Comparison of ENCODE assay signal across 8 cellular contexts in the genomic region with DNA sequence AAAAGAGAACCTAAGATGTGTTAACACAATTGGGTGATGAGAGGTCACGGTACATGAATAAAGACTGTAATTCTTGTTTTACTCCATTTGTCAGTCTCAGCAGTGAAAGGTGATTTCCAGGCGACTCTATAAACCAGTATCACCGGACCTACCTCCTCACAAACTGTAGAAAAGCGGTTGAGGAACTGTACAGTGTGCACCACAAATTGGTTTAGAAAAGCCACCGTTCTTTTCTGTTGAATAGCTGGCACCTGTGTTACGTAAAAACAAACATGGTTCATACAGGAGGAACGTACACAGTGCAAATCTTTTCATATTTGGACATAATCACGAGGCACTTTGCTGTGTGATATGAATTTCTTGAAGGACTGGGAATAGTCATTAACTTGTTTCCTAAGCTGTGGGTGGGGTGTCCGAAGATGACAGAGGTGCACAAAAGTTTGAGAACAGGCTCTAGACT. TPM values are rescaled to one million over a fixed set of nuclear protein-coding genes. Genes with fewer than 3 reads are reported as not detected.
A peak's percentile ranks its signal among the peaks of the same experiment; 100 is the strongest.
DNase-seq lines count a peak whose midpoint lies in the region; ATAC-seq, FAIRE-seq and TF ChIP-seq lines count a peak whose summit lies in the region.

No MANE protein-coding gene starts in this region.

- TF ChIP-seq POLR2A in K562 (conservative IDR thresholded peaks at IDR 0.05) = no peak

- ATAC-seq in GM21528 (IDR thresholded peaks at IDR 0.05; ENCODE audit: low FRiP score, unreplicated experiment) = peak; percentile 37
- peak; percentile 19 for ATAC-seq in K562
- no peak for ATAC-seq in HG03460 (IDR thresholded peaks at IDR 0.05; ENCODE audit: unreplicated experiment)

- H2AFZ ChIP-seq in K562 (ENCODE audit: low read depth, low read length) = peak overlapping the region; percentile 96

- POLR2A ChIA-PET in K562 (lab: Yijun Ruan, JAX) = interaction anchor here (0.6 to 1.5 kb wide), 3 partner anchors 11 to 554 kb away, joined by 3 to 7 read pairs (median 3); partner anchors contain the start of genes NUP37 and PARPBP

- H4K20me1 ChIP-seq in K562 (replicated peaks; ENCODE audit: control insufficient read depth, insufficient read depth, low read length) = no peaks in the 10 kb centered on the region

- H3K27ac ChIP-seq in K562 (ENCODE audit: extremely low read depth, low read depth, low read length) (peak overlapping the region; percentile 70), subcutaneous abdominal adipose tissue (ENCODE audit: low read depth, low read length) (peak overlapping the region; percentile 88)

- H3K4me1 ChIP-seq in K562 (replicated peaks in 1 of 2; ENCODE audit: control insufficient read depth in 2 of 2, insufficient read depth in 2 of 2, low read length in 2 of 2) (peaks cover 0 to 8% of the 10 kb centered on the region in 2 experiments; a peak in 2 of 5 replicates), subcutaneous abdominal adipose tissue (ENCODE audit: control insufficient read depth in 5 of 5, insufficient read depth in 5 of 5, low read length in 5 of 5) (peaks cover 0 to 13% (median 10%) of the 10 kb centered on the region in 5 donors)

- H3K4me3 ChIP-seq in K562 (peak overlapping the region; percentile 71), subcutaneous abdominal adipose tissue (ENCODE audit: low read depth in 1 of 5, low read length in 5 of 5) (peak overlapping the region; percentile 89 to 99 (median 98))

- peak overlapping the region; percentile 96 for H3K4me2 ChIP-seq in K562 (ENCODE audit: insufficient read depth, low read length)

- intact Hi-C loops in K562 (cut with micrococcal nuclease) = no loop called here

- no peak for TF ChIP-seq RAD21 in K562 (CRISPR knock-in tag; conservative IDR thresholded peaks at IDR 0.05 in 1 of 2, IDR thresholded peaks at IDR 0.05 in 1 of 2)

- no peaks in the 10 kb centered on the region for H3K9me3 ChIP-seq in K562 (replicated peaks; ENCODE audit: control insufficient read depth, insufficient read depth, low read depth, low read length)
- H3K9me3 ChIP-seq in subcutaneous abdominal adipose tissue (ENCODE audit: control insufficient read depth in 5 of 5, low read length in 5 of 5) = no peaks in the 10 kb centered on the region

- 5% methylated on average over 9 of the region's 9 CpGs for WGBS in K562 (ENCODE audit: insufficient coverage, low coverage, missing lambda C conversion rate)

- in situ Hi-C loops in KBM-7 (cut with MboI; ENCODE audit: low pct_unique_long_range_greater_than_20kb, low sequenced_read_pairs) (no loop called here), K562 (cut with MboI) (no loop called here)

- BruUV-seq in K562 (replicated peaks; lab: Mats Ljungman, UMichigan) = no TSS peak

- DNase-seq in GM03348 (ENCODE audit: low spot score) = peak; percentile 19
- DNase-seq in KBM-7 = peak; percentile 48
- peak in 2 of 4 experiments; percentile 6 to 7 for DNase-seq in K562 (ENCODE audit: extremely low read depth in 1 of 4, low spot score in 3 of 4)
- DNase-seq in kidney tubule cell (ENCODE audit: low spot score) = peak; percentile 22
- DNase-seq in NCI-H2196 (lab: John Stamatoyannopoulos, UW; ENCODE audit: unreplicated experiment) = no peak

- peaks cover 5% of the 10 kb centered on the region; the same call in 2 of the 3 replicates for H3K79me2 ChIP-seq in K562 (ENCODE audit: control insufficient read depth, insufficient read depth, low read length)

- H3K9ac ChIP-seq in K562 (ENCODE audit: insufficient read depth in 1 of 2, low read depth in 2 of 2, low read length in 2 of 2) = peak overlapping the region; percentile 73 to 88; a peak in 3 of 4 replicates
- peak overlapping the region; percentile 85 to 96 (median 93) for H3K9ac ChIP-seq in subcutaneous abdominal adipose tissue (ENCODE audit: low read length in 5 of 5)

- CTCF ChIA-PET in K562 (lab: Yijun Ruan, JAX; ENCODE audit: low intra/inter-chr PET ratio) = no interaction called here

- no peak for TF ChIP-seq EP300 in K562 (IDR thresholded peaks at IDR 0.05; ENCODE audit: low read length)

- H3K27me3 ChIP-seq in K562 (ENCODE audit: control insufficient read depth in 2 of 2, insufficient read depth in 2 of 2, low read length in 2 of 2) = no peaks in the 10 kb centered on the region
- no peaks in the 10 kb centered on the region for H3K27me3 ChIP-seq in subcutaneous abdominal adipose tissue (ENCODE audit: control insufficient read depth in 5 of 5, insufficient read depth in 4 of 5, low read length in 5 of 5)

- no peak for TF ChIP-seq CTCF in K562 (IDR thresholded peaks at IDR 0.05 in 2 of 3, conservative IDR thresholded peaks at IDR 0.05 in 1 of 3; ENCODE audit: insufficient read depth in 2 of 3, low read depth in 1 of 3, low read length in 3 of 3)

- FAIRE-seq in K562 (lab: Jason Lieb, UNC) = peak; percentile 67

- H3K9me1 ChIP-seq in K562 (ENCODE audit: control insufficient read depth, insufficient read depth, low read length) = no peaks in the 10 kb centered on the region

- H3K36me3 ChIP-seq in K562 (ENCODE audit: control insufficient read depth, insufficient read depth, low read length) (no peaks in the 10 kb centered on the region), subcutaneous abdominal adipose tissue (ENCODE audit: control insufficient read depth in 5 of 5, insufficient read depth in 5 of 5, low read length in 5 of 5) (peaks cover 0 to 13% (median 5%) of the 10 kb centered on the region in 5 donors)

TF ChIP-seq in K562, 482 proteins besides CTCF, POLR2A, EP300 and RAD21 (continues in another document):
- 0 out of 2 replicates have a peak, but pooled peaks have one; percentile 19 for TF ChIP-seq ZNF232 (CRISPR knock-in tag; IDR thresholded peaks at IDR 0.05)

RNA-seq across cellular contexts. Expression of gene WASHC3, which starts 0.7 kb away (rescaled TPM):
- 5.7 and 16.7 TPM in 2 replicates for total RNA-seq in K562 (2011; cell fraction: chromatin; rRNA removed; ENCODE audit: low replicate concordance)
- total RNA-seq in K562 (2011; cell fraction: nucleolus; rRNA removed) = 5.0 and 6.8 TPM in 2 replicates
- 4.5 and 9.2 TPM in 2 replicates for total RNA-seq in K562 (2011; cell fraction: nucleoplasm; rRNA removed)
- total RNA-seq in K562 (2014; rRNA removed) (19.7 and 22.9 TPM in 2 replicates), K562 (2014; rRNA removed; fragmentation: Illumina TruSeq; extraction: Trizol) (27.5 and 33.4 TPM in 2 replicates), K562 (2015; rRNA removed; fragmentation: Illumina TruSeq; extraction: Trizol) (32.1 and 35.1 TPM in 2 replicates), K562 (2021) (14.1 and 14.3 TPM in 2 replicates)
- polyA plus RNA-seq in K562 (2011; rRNA removed) (43.5 and 52.9 TPM in 2 replicates), K562 (2014; fragmentation: Illumina TruSeq; extraction: Trizol) (49.3 and 54.4 TPM in 2 replicates), K562 (2014; fragmentation: Nextera tagmentation; extraction: Ambion mirVana) (10 to 100 TPM; 67.9 to 74.9 TPM), K562 (2014; rRNA removed) (28.3 and 33.8 TPM in 2 replicates)
- 18.9 and 23.4 TPM in 2 replicates for polyA plus RNA-seq in K562 (2011; cell fraction: cytosol; rRNA removed)
- polyA plus RNA-seq in K562 (2011; cell fraction: nucleus; rRNA removed) = 12.5 and 15.6 TPM in 2 replicates
- polyA plus RNA-seq in K562 (2012) = 26.8 and 34.3 TPM in 2 replicates
- polyA minus RNA-seq in K562 (2011; rRNA and poly(A)+ RNA removed) = 23.2 and 27.8 TPM in 2 replicates
- 14.1 and 14.6 TPM in 2 replicates for polyA minus RNA-seq in K562 (2011; cell fraction: cytosol; rRNA and poly(A)+ RNA removed)
- polyA minus RNA-seq in K562 (2011; cell fraction: nucleus; rRNA and poly(A)+ RNA removed) = 7.1 and 15.3 TPM in 2 replicates

RNA-seq across cellular contexts. Expression of gene NUP37, which starts 58.8 kb away (rescaled TPM):
- total RNA-seq in K562 (2011; cell fraction: chromatin; rRNA removed; ENCODE audit: low replicate concordance) = 31.2 and 57.8 TPM in 2 replicates
- total RNA-seq in K562 (2011; cell fraction: nucleolus; rRNA removed) = 12.5 and 13.3 TPM in 2 replicates
- 32.1 and 42.8 TPM in 2 replicates for total RNA-seq in K562 (2011; cell fraction: nucleoplasm; rRNA removed)
- total RNA-seq in K562 (2014; rRNA removed) (68.2 and 72.2 TPM in 2 replicates), K562 (2014; rRNA removed; fragmentation: Illumina TruSeq; extraction: Trizol) (183 and 199 TPM in 2 replicates), K562 (2015; rRNA removed; fragmentation: Illumina TruSeq; extraction: Trizol) (135 and 144 TPM in 2 replicates), K562 (2021) (108 and 111 TPM in 2 replicates)
- polyA plus RNA-seq in K562 (2011; rRNA removed) (184 and 231 TPM in 2 replicates), K562 (2014; fragmentation: Illumina TruSeq; extraction: Trizol) (155 and 170 TPM in 2 replicates), K562 (2014; fragmentation: Nextera tagmentation; extraction: Ambion mirVana) (100 to 1,000 TPM; 355 to 429 TPM), K562 (2014; rRNA removed) (124 and 138 TPM in 2 replicates)
- 46.1 and 98.3 TPM in 2 replicates for polyA plus RNA-seq in K562 (2011; cell fraction: cytosol; rRNA removed)
- 20.3 and 45.3 TPM in 2 replicates for polyA plus RNA-seq in K562 (2011; cell fraction: nucleus; rRNA removed)
- polyA plus RNA-seq in K562 (2012) = 99.8 and 124 TPM in 2 replicates
- 156 and 162 TPM in 2 replicates for polyA minus RNA-seq in K562 (2011; rRNA and poly(A)+ RNA removed)
- 39.5 and 43.5 TPM in 2 replicates for polyA minus RNA-seq in K562 (2011; cell fraction: cytosol; rRNA and poly(A)+ RNA removed)
- polyA minus RNA-seq in K562 (2011; cell fraction: nucleus; rRNA and poly(A)+ RNA removed) = 18.3 and 39.2 TPM in 2 replicates

RNA-seq across cellular contexts. Expression of gene PARPBP, which starts 58.9 kb away (rescaled TPM):
- 36.7 and 128 TPM in 2 replicates for total RNA-seq in K562 (2011; cell fraction: chromatin; rRNA removed; ENCODE audit: low replicate concordance)
- 19.0 and 24.6 TPM in 2 replicates for total RNA-seq in K562 (2011; cell fraction: nucleolus; rRNA removed)
- 40.8 and 65.7 TPM in 2 replicates for total RNA-seq in K562 (2011; cell fraction: nucleoplasm; rRNA removed)
- total RNA-seq in K562 (2014; rRNA removed) (22.5 and 26.1 TPM in 2 replicates), K562 (2014; rRNA removed; fragmentation: Illumina TruSeq; extraction: Trizol) (62.5 and 66.7 TPM in 2 replicates), K562 (2015; rRNA removed; fragmentation: Illumina TruSeq; extraction: Trizol) (48.6 and 50.2 TPM in 2 replicates), K562 (2021) (30.1 and 30.4 TPM in 2 replicates)
- polyA plus RNA-seq in K562 (2011; rRNA removed) (32.3 and 49.0 TPM in 2 replicates), K562 (2014; fragmentation: Illumina TruSeq; extraction: Trizol) (36.0 and 43.4 TPM in 2 replicates), K562 (2014; fragmentation: Nextera tagmentation; extraction: Ambion mirVana) (10 to 100 TPM; 56.2 to 59.1 TPM), K562 (2014; rRNA removed) (29.6 and 30.4 TPM in 2 replicates)
- 4.4 and 11.2 TPM in 2 replicates for polyA plus RNA-seq in K562 (2011; cell fraction: cytosol; rRNA removed)
- polyA plus RNA-seq in K562 (2011; cell fraction: nucleus; rRNA removed) = 32.5 and 42.6 TPM in 2 replicates
- 21.7 and 26.3 TPM in 2 replicates for polyA plus RNA-seq in K562 (2012)
- polyA minus RNA-seq in K562 (2011; rRNA and poly(A)+ RNA removed) = 59.5 and 64.2 TPM in 2 replicates
- polyA minus RNA-seq in K562 (2011; cell fraction: cytosol; rRNA and poly(A)+ RNA removed) = 10.6 and 15.4 TPM in 2 replicates
- polyA minus RNA-seq in K562 (2011; cell fraction: nucleus; rRNA and poly(A)+ RNA removed) = 44.7 and 66.6 TPM in 2 replicates
